In genomic region chr2:72325592-72326422, GRCh38 we compare ENCODE assay signal across 10 cellular contexts.
A peak's percentile ranks its signal among the peaks of the same experiment; 100 is the strongest.
DNase-seq lines count a peak whose midpoint lies in the region; ATAC-seq and TF ChIP-seq lines count a peak whose summit lies in the region.
"Had no signal": no experiment of that assay in that cellular context is flagged by ENCODE, and none has a peak within 500 bp of the region (broad histone marks: within the 10 kb centered on the region; RNA-seq: fewer than 3 reads in every experiment).

No MANE protein-coding gene starts in this region.

- POLR2A ChIA-PET in naive thymus-derived CD8-positive, alpha-beta T cell (lab: Charles Lee), result no interaction called here

- TF ChIP-seq CTCF in DND-41 (IDR thresholded peaks at IDR 0.05; ENCODE audit: borderline replicate concordance, extremely low read depth, low read length, poor library complexity, severe bottlenecking) (peak; percentile 42), neural progenitor cell (IDR thresholded peaks at IDR 0.05) (peak; percentile 75)

- no peak overlapping the region for H2AFZ ChIP-seq in DND-41 (ENCODE audit: low read depth, low read length)
- no peak overlapping the region for H2AFZ ChIP-seq in Karpas-422 (ENCODE audit: low read length)
- H2AFZ ChIP-seq in neural progenitor cell (replicated peaks), result no peak overlapping the region

- H3K4me1 ChIP-seq in DND-41 (ENCODE audit: insufficient read depth, low read length), result no peaks in the 10 kb centered on the region
- no peaks in the 10 kb centered on the region for H3K4me1 ChIP-seq in Karpas-422 (ENCODE audit: low read length)
- H3K4me1 ChIP-seq in neural progenitor cell, result no peaks in the 10 kb centered on the region

- no peak overlapping the region for H3K27ac Mint-ChIP-seq in neural progenitor cell
- no peak overlapping the region for H3K27ac Mint-ChIP-seq in naive thymus-derived CD8-positive, alpha-beta T cell
- H3K27ac Mint-ChIP-seq: nephron; T-helper 1 cell treated with Interleukin-12 subunit alpha and Interleukin-12 subunit beta and Interleukin-4 antibody, amounts not matched to agents 30 μg/mL and 1 μg/mL, for 36 hours had no signal

- H3K9ac ChIP-seq in DND-41 (ENCODE audit: low read depth, low read length) (no peak overlapping the region), Karpas-422 (ENCODE audit: low read length) (no peak overlapping the region), neural progenitor cell (no peak overlapping the region)

- no peaks in the 10 kb centered on the region for H3K36me3 ChIP-seq in DND-41 (ENCODE audit: insufficient read depth, low read length)
- H3K36me3 ChIP-seq in Karpas-422 (ENCODE audit: insufficient read depth, low read length), result no peaks in the 10 kb centered on the region
- no peaks in the 10 kb centered on the region for H3K36me3 ChIP-seq in neural progenitor cell

- H3K4me1 Mint-ChIP-seq in neural progenitor cell, result no peaks in the 10 kb centered on the region
- H3K4me1 Mint-ChIP-seq in naive thymus-derived CD8-positive, alpha-beta T cell, result peaks cover 0 to 2% (median 0%) of the 10 kb centered on the region in 4 donors

- ATAC-seq in DND-41 (ENCODE audit: insufficient read depth, low read depth) (no peak), GM19463 (IDR thresholded peaks at IDR 0.05; ENCODE audit: unreplicated experiment) (peak; percentile 76), GM19035 (IDR thresholded peaks at IDR 0.05; ENCODE audit: unreplicated experiment) (no peak)
- no peak for ATAC-seq in naive thymus-derived CD8-positive, alpha-beta T cell

- no peaks in the 10 kb centered on the region for H4K20me1 ChIP-seq in DND-41 (ENCODE audit: insufficient read depth, low read length)
- no peaks in the 10 kb centered on the region for H4K20me1 ChIP-seq in Karpas-422 (ENCODE audit: insufficient read depth, low read depth, low read length)
- no peaks in the 10 kb centered on the region for H4K20me1 ChIP-seq in neural progenitor cell (ENCODE audit: low read depth)

- no peak overlapping the region for H3K4me3 ChIP-seq in DND-41 (ENCODE audit: low read depth in 1 of 2, low read length in 2 of 2)
- no peak overlapping the region for H3K4me3 ChIP-seq in Karpas-422 (ENCODE audit: low read length)
- no peak overlapping the region for H3K4me3 ChIP-seq in neural progenitor cell

- H3K27me3 Mint-ChIP-seq in neural progenitor cell (ENCODE audit: insufficient read depth, low read depth), result no peaks in the 10 kb centered on the region
- H3K27me3 Mint-ChIP-seq in naive thymus-derived CD8-positive, alpha-beta T cell, result no peaks in the 10 kb centered on the region

- no peaks in the 10 kb centered on the region for H3K36me3 Mint-ChIP-seq in neural progenitor cell
- H3K36me3 Mint-ChIP-seq in naive thymus-derived CD8-positive, alpha-beta T cell, result peaks cover 12 to 49% (median 14%) of the 10 kb centered on the region in 3 donors

- H3K9me3 ChIP-seq in DND-41 (ENCODE audit: insufficient read depth, low read length, severe bottlenecking), result no peaks in the 10 kb centered on the region
- no peaks in the 10 kb centered on the region for H3K9me3 ChIP-seq in Karpas-422 (ENCODE audit: low read length)
- H3K9me3 ChIP-seq in neural progenitor cell (ENCODE audit: low read depth), result no peaks in the 10 kb centered on the region

- DNase-seq in DND-41, result peak; percentile 17
- peak; percentile 81 for DNase-seq in Karpas-422
- DNase-seq in ecto neural progenitor cell (ENCODE audit: low spot score), result peak; percentile 50
- DNase-seq in neural progenitor cell (ENCODE audit: low spot score), result peak; percentile 33
- no peak for DNase-seq in naive thymus-derived CD8-positive, alpha-beta T cell
- no peak for DNase-seq in hippocampal formation (lab: John Stamatoyannopoulos, UW)

- no peaks in the 10 kb centered on the region for H3K27me3 ChIP-seq in DND-41 (ENCODE audit: insufficient read depth, low read length, poor library complexity)
- H3K27me3 ChIP-seq in Karpas-422 (ENCODE audit: low read length), result no peaks in the 10 kb centered on the region
- no peaks in the 10 kb centered on the region for H3K27me3 ChIP-seq in neural progenitor cell

- H3K79me2 ChIP-seq in DND-41 (ENCODE audit: insufficient read depth, low read length) (no peaks in the 10 kb centered on the region), Karpas-422 (ENCODE audit: low read length) (no peaks in the 10 kb centered on the region), neural progenitor cell (ENCODE audit: low read depth) (no peaks in the 10 kb centered on the region)

- H3K9me2 ChIP-seq in Karpas-422 (replicated peaks; ENCODE audit: insufficient read depth, low read length), result no peaks in the 10 kb centered on the region

- H3F3A ChIP-seq in neural progenitor cell (ENCODE audit: low read depth), result no peaks in the 10 kb centered on the region

- H3K27ac ChIP-seq in DND-41 (ENCODE audit: low read length), result no peak overlapping the region
- H3K27ac ChIP-seq in Karpas-422 (ENCODE audit: low read length), result no peak overlapping the region
- no peak overlapping the region for H3K27ac ChIP-seq in neural progenitor cell

- H3K4me3 Mint-ChIP-seq in neural progenitor cell, result no peak overlapping the region
- H3K4me3 Mint-ChIP-seq in naive thymus-derived CD8-positive, alpha-beta T cell, result no peak overlapping the region
- H3K4me3 Mint-ChIP-seq: nephron; T-helper 1 cell treated with Interleukin-12 subunit alpha and Interleukin-12 subunit beta and Interleukin-4 antibody, amounts not matched to agents 30 μg/mL and 1 μg/mL, for 36 hours had no signal

- H3K4me2 ChIP-seq in DND-41 (ENCODE audit: insufficient read depth, low read length) (no peak overlapping the region), Karpas-422 (ENCODE audit: low read depth, low read length, poor library complexity, severe bottlenecking) (no peak overlapping the region), neural progenitor cell (no peak overlapping the region)

- H3K9me3 Mint-ChIP-seq in neural progenitor cell, result no peaks in the 10 kb centered on the region
- H3K9me3 Mint-ChIP-seq in naive thymus-derived CD8-positive, alpha-beta T cell, result peaks cover 0 to 7% (median 3%) of the 10 kb centered on the region in 9 donors
- H3K9me3 Mint-ChIP-seq: nephron; T-helper 1 cell treated with Interleukin-12 subunit alpha and Interleukin-12 subunit beta and Interleukin-4 antibody, amounts not matched to agents 30 μg/mL and 1 μg/mL, for 36 hours had no signal

Comparison
In these comparisons a context has a peak if more than half of its experiments do, and no peak if none do; other contexts are left out.
1. DNase-seq: peak in DND-41 (single experiment), Karpas-422 (single experiment), ecto neural progenitor cell (single experiment) and neural progenitor cell (single experiment); none in naive thymus-derived CD8-positive, alpha-beta T cell (0 of 10) and hippocampal formation (0 of 2).